Comparison of ENCODE assay signal across 1 cellular context in genomic region chr5:106423109-106423897, GRCh38.
TF ChIP-seq lines count a peak whose summit lies in the region.

No MANE protein-coding gene starts in this region.

TF ChIP-seq in H1, 55 proteins besides CTCF, POLR2A, EP300 and RAD21:
- TF ChIP-seq SRF (IDR thresholded peaks at IDR 0.05; ENCODE audit: low read depth, low read length) (no peak), KDM1A (IDR thresholded peaks at IDR 0.05; ENCODE audit: borderline replicate concordance, low read length) (no peak), HDAC2 (IDR thresholded peaks at IDR 0.05; ENCODE audit: borderline replicate concordance in 1 of 2, low read depth in 2 of 2, low read length in 2 of 2) (no peak), ATF3 (IDR thresholded peaks at IDR 0.05; ENCODE audit: insufficient read depth, low read depth, low read length) (no peak), BACH1 (IDR thresholded peaks at IDR 0.05; ENCODE audit: low read length) (no peak), ATF2 (IDR thresholded peaks at IDR 0.05; ENCODE audit: low read length) (no peak), MAX (IDR thresholded peaks at IDR 0.05) (no peak)
